In the genomic region with DNA sequence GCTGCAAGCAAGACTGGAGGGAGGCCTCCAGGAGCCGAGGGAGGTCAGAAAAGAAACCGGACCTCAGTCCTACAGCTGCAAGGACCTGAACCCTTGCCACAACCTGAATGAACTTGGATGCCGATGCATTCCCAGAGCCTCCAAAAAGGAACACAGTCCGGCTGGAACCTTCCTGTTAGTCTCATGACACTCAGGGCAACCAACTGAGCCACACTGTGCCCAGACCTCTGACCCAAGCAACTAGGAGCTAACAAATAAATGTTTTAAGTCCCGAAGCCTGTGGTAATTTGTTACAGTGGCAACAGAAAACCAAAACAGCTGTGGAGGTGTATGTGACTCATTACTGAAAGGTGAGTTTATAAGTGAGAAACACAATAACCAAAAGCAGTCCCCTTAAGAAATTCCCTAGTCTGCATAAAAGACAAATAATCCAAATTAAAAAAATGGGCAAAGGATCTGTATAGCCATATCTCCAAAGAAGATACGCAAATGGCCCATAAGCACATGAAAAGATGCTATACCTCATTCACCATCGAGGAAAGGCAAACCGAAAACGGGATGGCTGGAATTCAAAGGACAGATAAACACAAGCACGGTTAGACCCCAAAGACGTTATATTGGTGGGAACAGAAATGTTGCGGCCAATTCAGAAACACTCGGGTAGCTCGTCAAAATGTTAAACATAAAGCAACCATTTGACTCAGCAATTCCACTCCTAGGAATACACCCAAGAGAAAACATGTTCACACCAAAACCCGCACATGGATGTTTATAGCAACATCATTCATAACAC, we compare ENCODE assay signal across 1 cellular context.
TF ChIP-seq lines count a peak whose summit lies in the region.

No MANE protein-coding gene starts in this region.

TF ChIP-seq in SK-N-SH treated with all-trans-retinoic acid at 6 μM for 48 hours, 23 proteins besides CTCF, POLR2A, EP300 and RAD21 (continued from another document):
- TF ChIP-seq, protein P1, sequence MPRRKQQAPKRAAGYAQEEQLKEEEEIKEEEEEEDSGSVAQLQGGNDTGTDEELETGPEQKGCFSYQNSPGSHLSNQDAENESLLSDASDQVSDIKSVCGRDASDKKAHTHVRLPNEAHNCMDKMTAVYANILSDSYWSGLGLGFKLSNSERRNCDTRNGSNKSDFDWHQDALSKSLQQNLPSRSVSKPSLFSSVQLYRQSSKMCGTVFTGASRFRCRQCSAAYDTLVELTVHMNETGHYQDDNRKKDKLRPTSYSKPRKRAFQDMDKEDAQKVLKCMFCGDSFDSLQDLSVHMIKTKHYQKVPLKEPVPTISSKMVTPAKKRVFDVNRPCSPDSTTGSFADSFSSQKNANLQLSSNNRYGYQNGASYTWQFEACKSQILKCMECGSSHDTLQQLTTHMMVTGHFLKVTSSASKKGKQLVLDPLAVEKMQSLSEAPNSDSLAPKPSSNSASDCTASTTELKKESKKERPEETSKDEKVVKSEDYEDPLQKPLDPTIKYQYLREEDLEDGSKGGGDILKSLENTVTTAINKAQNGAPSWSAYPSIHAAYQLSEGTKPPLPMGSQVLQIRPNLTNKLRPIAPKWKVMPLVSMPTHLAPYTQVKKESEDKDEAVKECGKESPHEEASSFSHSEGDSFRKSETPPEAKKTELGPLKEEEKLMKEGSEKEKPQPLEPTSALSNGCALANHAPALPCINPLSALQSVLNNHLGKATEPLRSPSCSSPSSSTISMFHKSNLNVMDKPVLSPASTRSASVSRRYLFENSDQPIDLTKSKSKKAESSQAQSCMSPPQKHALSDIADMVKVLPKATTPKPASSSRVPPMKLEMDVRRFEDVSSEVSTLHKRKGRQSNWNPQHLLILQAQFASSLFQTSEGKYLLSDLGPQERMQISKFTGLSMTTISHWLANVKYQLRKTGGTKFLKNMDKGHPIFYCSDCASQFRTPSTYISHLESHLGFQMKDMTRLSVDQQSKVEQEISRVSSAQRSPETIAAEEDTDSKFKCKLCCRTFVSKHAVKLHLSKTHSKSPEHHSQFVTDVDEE (CRISPR knock-in tag; IDR thresholded peaks at IDR 0.05), result no peak
- TF ChIP-seq ZC3H10 (CRISPR knock-in tag; IDR thresholded peaks at IDR 0.05), result no peak
TF ChIP-seq in SK-N-SH treated with all-trans-retinoic acid at 6 μM for 48 hours: peak in this region for 0.
